Comparison of ENCODE assay signal across 11 cellular contexts in the genomic region with DNA sequence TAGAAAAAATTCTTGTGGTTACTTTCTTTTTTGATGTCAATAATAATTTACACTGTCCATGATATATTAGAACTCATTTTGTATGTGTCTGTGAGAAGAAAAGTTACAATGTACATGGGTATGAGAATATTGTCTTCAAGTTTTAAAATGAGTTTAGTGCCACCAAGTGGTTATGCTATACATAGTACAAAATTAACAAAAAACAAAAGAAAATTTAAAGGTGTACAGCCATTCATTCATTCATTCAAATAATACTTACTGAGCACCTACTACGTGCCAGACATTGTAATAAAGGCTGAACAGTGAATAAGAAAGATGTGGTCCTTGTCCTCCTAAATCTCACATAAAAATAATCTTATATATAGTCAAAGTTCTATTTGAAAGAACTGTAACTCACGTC. TPM values are rescaled to one million over a fixed set of nuclear protein-coding genes. Genes with fewer than 3 reads are reported as not detected.
A peak's percentile ranks its signal among the peaks of the same experiment; 100 is the strongest.
DNase-seq lines count a peak whose midpoint lies in the region; FAIRE-seq and TF ChIP-seq lines count a peak whose summit lies in the region.
"Had no signal": no experiment of that assay in that cellular context is flagged by ENCODE, and none has a peak within 500 bp of the region (broad histone marks: within the 10 kb centered on the region; RNA-seq: fewer than 3 reads in every experiment).

No MANE protein-coding gene starts in this region.

- FAIRE-seq in HTR-8/SVneo (lab: Jason Lieb, UNC) = no peak

- no peaks in the 10 kb centered on the region for H3K27me3 ChIP-seq in mammary epithelial cell (ENCODE audit: insufficient read depth, low read length)
- H3K27me3 ChIP-seq in osteoblast (ENCODE audit: insufficient read depth, low read length) = no peaks in the 10 kb centered on the region
- H3K27me3 ChIP-seq: SJSA1 had no signal

- in situ Hi-C loops in mammary epithelial cell (cut with MboI; ENCODE audit: low sequenced_read_pairs in 2 of 2) = loop anchor here (25.0 kb wide), 3 partner anchors 419 to 569 kb away; no protein-coding TSS in a partner anchor

- H3K4me3 ChIP-seq in mammary epithelial cell (replicated peaks in 1 of 3; ENCODE audit: insufficient read depth in 1 of 3, low read depth in 2 of 3, low read length in 3 of 3) (no peak overlapping the region), osteoblast (ENCODE audit: insufficient read depth, low read length) (no peak overlapping the region)
- H3K4me3 ChIP-seq: SJSA1, skin epidermis had no signal

- H2AFZ ChIP-seq in mammary epithelial cell (ENCODE audit: low read depth, low read length) (no peak overlapping the region), osteoblast (ENCODE audit: low read length) (no peak overlapping the region)

- TF ChIP-seq CTCF in mammary epithelial cell (conservative IDR thresholded peaks at IDR 0.05 in 1 of 2, IDR thresholded peaks at IDR 0.05 in 1 of 2; ENCODE audit: extremely low read depth in 1 of 2, insufficient read depth in 1 of 2, low read depth in 1 of 2, low read length in 2 of 2) (peak; percentile 16 to 41), osteoblast (IDR thresholded peaks at IDR 0.05; ENCODE audit: extremely low read depth, low read depth, low read length) (peak; percentile 41)

- H4K20me1 ChIP-seq in mammary epithelial cell (ENCODE audit: insufficient read depth, low read length) (peaks cover under 1% of the 10 kb centered on the region), osteoblast (ENCODE audit: insufficient read depth, low read length) (no peaks in the 10 kb centered on the region)

- DNase-seq in DMS53 (lab: John Stamatoyannopoulos, UW) (peak; percentile 19), DMS53 treated with DMSO at 0.1 percent for 48 hours (lab: John Stamatoyannopoulos, UW; ENCODE audit: unreplicated experiment) (no peak), HTR-8/SVneo (ENCODE audit: insufficient read length, low spot score) (peak; percentile 8), mammary epithelial cell (no peak), osteoblast (ENCODE audit: insufficient read length, low spot score, missing footprints) (no peak), NCI-H2171 treated with DMSO at 0.1 percent for 48 hours (lab: John Stamatoyannopoulos, UW) (no peak), HPDE6-E6E7 (ENCODE audit: extremely low spot score) (no peak)
- no peak for DNase-seq in activated T-cell treated with anti-CD3 and anti-CD28 coated beads, Interleukin-2, amount 50 U/mL, for 48 hours
- DNase-seq: H7 had no signal

- no peaks in the 10 kb centered on the region for H3K4me1 ChIP-seq in mammary epithelial cell (ENCODE audit: insufficient read depth, low read length)
- H3K4me1 ChIP-seq in osteoblast (ENCODE audit: insufficient read depth, low read length) = no peaks in the 10 kb centered on the region
- H3K4me1 ChIP-seq: SJSA1 had no signal

- H3K27ac ChIP-seq in mammary epithelial cell (ENCODE audit: insufficient read depth, low read depth, low read length) (no peak overlapping the region), osteoblast (ENCODE audit: low read depth, low read length) (no peak overlapping the region)
- H3K27ac ChIP-seq: SJSA1, skin epidermis had no signal

- no peak overlapping the region for H3K9ac ChIP-seq in mammary epithelial cell (ENCODE audit: insufficient read depth, low read length)

- H3K36me3 ChIP-seq in mammary epithelial cell (ENCODE audit: insufficient read depth, low read length) (peaks cover 9% of the 10 kb centered on the region), osteoblast (ENCODE audit: insufficient read depth, low read length) (peaks cover 9% of the 10 kb centered on the region)
- H3K36me3 ChIP-seq: SJSA1 had no signal

- CTCF ChIA-PET in mammary epithelial cell (lab: Charles Lee; ENCODE audit: low non-redundant PET) = no interaction called here

- intact Hi-C loops in mammary epithelial cell (cut with micrococcal nuclease) = no loop called here

- no peak overlapping the region for H3K4me2 ChIP-seq in mammary epithelial cell (ENCODE audit: insufficient read depth, low read depth, low read length)
- H3K4me2 ChIP-seq in osteoblast (ENCODE audit: insufficient read depth, low read length) = no peak overlapping the region

- WGBS in mammary epithelial cell (ENCODE audit: low coverage, missing lambda C conversion rate) = 81% methylated on average over 2 of the region's 2 CpGs

- dilution Hi-C loops in mammary epithelial cell (cut with HindIII; ENCODE audit: low sequenced_read_pairs) = no loop called here

- H3K9me3 ChIP-seq in mammary epithelial cell (replicated peaks; ENCODE audit: insufficient read depth, low read length) (no peaks in the 10 kb centered on the region), osteoblast (ENCODE audit: low read depth, low read length) (no peaks in the 10 kb centered on the region)
- H3K9me3 ChIP-seq: SJSA1 had no signal

- BruUV-seq in mammary epithelial cell (replicated peaks; lab: Mats Ljungman, UMichigan) = no TSS peak

- H3K79me2 ChIP-seq in mammary epithelial cell (ENCODE audit: insufficient read depth, low read length) = peaks cover 54% of the 10 kb centered on the region
- peaks cover 24% of the 10 kb centered on the region for H3K79me2 ChIP-seq in osteoblast (ENCODE audit: insufficient read depth, low read length)

RNA-seq across cellular contexts. Expression of a gene that starts 27.7 kb away (rescaled TPM):
- 10 to 100 TPM; 26.3 to 52.6 TPM for total RNA-seq in mammary epithelial cell
- 25.0 TPM for polyA plus RNA-seq in mammary epithelial cell
- 75.1 TPM for polyA minus RNA-seq in mammary epithelial cell
- total RNA-seq in osteoblast = 28.0 and 34.4 TPM in 2 replicates

RNA-seq across cellular contexts. Expression of a gene that starts 28.0 kb away (rescaled TPM):
- total RNA-seq in mammary epithelial cell (100 to 1,000 TPM in 1 of 2 donors, 10 to 100 TPM in 1; 56.1 to 118 TPM), osteoblast (132 and 138 TPM in 2 replicates)
- 27.0 TPM for polyA plus RNA-seq in mammary epithelial cell
- polyA minus RNA-seq in mammary epithelial cell = 56.5 TPM

Comparison
In these comparisons a context has a peak if more than half of its experiments do, and no peak if none do; other contexts are left out.
1. DNase-seq: peak in DMS53 (single experiment) and HTR-8/SVneo (single experiment); none in DMS53 treated with DMSO at 0.1 percent for 48 hours (single experiment), mammary epithelial cell (single experiment), osteoblast (single experiment), activated T-cell treated with anti-CD3 and anti-CD28 coated beads, Interleukin-2, amount 50 U/mL, for 48 hours (0 of 2), NCI-H2171 treated with DMSO at 0.1 percent for 48 hours (single experiment) and HPDE6-E6E7 (single experiment).